In genomic region chr1:239725371-239725770, GRCh38 we compare ENCODE assay signal across 30 cellular contexts.
"Had no signal": no experiment of that assay in that cellular context is flagged by ENCODE, and none has a peak within 500 bp of the region (broad histone marks: within the 10 kb centered on the region; RNA-seq: fewer than 3 reads in every experiment).

No MANE protein-coding gene starts in this region.

- H3K27ac Mint-ChIP-seq: activated CD8-positive, alpha-beta T cell treated with anti-CD3 and anti-CD28 coated beads for 36 hours; activated T-helper 17 cell treated with anti-CD3 and anti-CD28 coated beads, Interleukin-2, amount 50 U/mL, for 72 hours; dendritic cell treated with granulocyte-macrophage colony-stimulating factor and Interleukin-4, amounts not matched to agents 40 ng/mL and 50 ng/mL, for 4 days; T-helper 17 cell; T-helper 2 cell treated with Interferon-gamma antibody and Interleukin-4, amounts not matched to agents 5 μg/mL and 100 μg/mL, for 36 hours; WTC11 had no signal

- H3K4me3 Mint-ChIP-seq: activated CD8-positive, alpha-beta T cell treated with anti-CD3 and anti-CD28 coated beads for 36 hours; activated naive CD8-positive, alpha-beta T cell; activated T-cell treated with anti-CD3 and anti-CD28 coated beads, Interleukin-2, amount 50 U/mL, for 4 hours; activated T-helper 17 cell treated with anti-CD3 and anti-CD28 coated beads, Interleukin-2, amount 50 U/mL, for 72 hours; central memory CD8-positive, alpha-beta T cell; dendritic cell treated with granulocyte-macrophage colony-stimulating factor and Interleukin-4, amounts not matched to agents 40 ng/mL and 50 ng/mL, for 4 days; T-helper 17 cell; T-helper 2 cell treated with Interferon-gamma antibody and Interleukin-4, amounts not matched to agents 5 μg/mL and 100 μg/mL, for 36 hours; WTC11 had no signal

- H3K4me3 ChIP-seq: coronary artery, esophagus squamous epithelium, gastroesophageal sphincter, heart right ventricle had no signal

- H3K9me3 Mint-ChIP-seq: activated T-helper 17 cell treated with anti-CD3 and anti-CD28 coated beads, Interleukin-2, amount 50 U/mL, for 72 hours; central memory CD8-positive, alpha-beta T cell; dendritic cell treated with granulocyte-macrophage colony-stimulating factor and Interleukin-4, amounts not matched to agents 40 ng/mL and 50 ng/mL, for 4 days; T-helper 2 cell treated with Interferon-gamma antibody and Interleukin-4, amounts not matched to agents 5 μg/mL and 100 μg/mL, for 36 hours; WTC11 had no signal

- H3K4me1 ChIP-seq: heart right ventricle had no signal

- H3K27me3 Mint-ChIP-seq: activated CD8-positive, alpha-beta T cell treated with anti-CD3 and anti-CD28 coated beads for 36 hours; activated naive CD8-positive, alpha-beta T cell; activated T-helper 17 cell treated with anti-CD3 and anti-CD28 coated beads, Interleukin-2, amount 50 U/mL, for 72 hours; central memory CD8-positive, alpha-beta T cell; dendritic cell treated with granulocyte-macrophage colony-stimulating factor and Interleukin-4, amounts not matched to agents 40 ng/mL and 50 ng/mL, for 4 days; T-helper 17 cell had no signal

- H3K36me3 Mint-ChIP-seq: WTC11 had no signal

- H3K36me3 ChIP-seq: brain microvascular endothelial cell, esophagus squamous epithelium, gastroesophageal sphincter, heart right ventricle had no signal

- ATAC-seq: activated CD8-positive, alpha-beta T cell treated with anti-CD3 and anti-CD28 coated beads for 36 hours; activated T-cell treated with anti-CD3 and anti-CD28 coated beads, Interleukin-2, amount 50 U/mL, for 4 hours; activated T-helper 17 cell treated with anti-CD3 and anti-CD28 coated beads, Interleukin-2, amount 50 U/mL, for 72 hours; gastroesophageal sphincter; heart right ventricle; T-helper 17 cell; WTC11 had no signal

- H3K27me3 ChIP-seq: brain microvascular endothelial cell, esophagus squamous epithelium, gastroesophageal sphincter, heart right ventricle had no signal

- H3K27ac ChIP-seq: brain microvascular endothelial cell, coronary artery, epithelial cell of prostate, esophagus squamous epithelium, heart right ventricle had no signal

- DNase-seq: activated CD4-positive, alpha-beta T cell treated with anti-CD3 and anti-CD28 coated beads for 1 hour; activated CD4-positive, alpha-beta T cell treated with anti-CD3 and anti-CD28 coated beads for 48 hours; activated CD4-positive, alpha-beta T cell treated with anti-CD3 and anti-CD28 coated beads, Interleukin-2, amount 50 U/mL, for 1 hour; activated CD4-positive, alpha-beta T cell treated with anti-CD3 and anti-CD28 coated beads, Interleukin-2, amount 50 U/mL, for 48 hours; activated CD8-positive, alpha-beta memory T cell treated with anti-CD3 and anti-CD28 coated beads for 24 hours; activated CD8-positive, alpha-beta T cell treated with anti-CD3 and anti-CD28 coated beads for 36 hours; activated effector memory CD4-positive, alpha-beta T cell treated with Interleukin-2 at 50 U/mL for 16 hours; activated gamma-delta T cell treated with Interleukin-2 at 50 U/mL for 16 hours; activated naive CD4-positive, alpha-beta T cell treated with anti-CD3 and anti-CD28 coated beads, Interleukin-2, amount 50 U/mL, for 16 hours; activated naive CD4-positive, alpha-beta T cell treated with Interleukin-2 at 50 U/mL for 16 hours; activated T-cell treated with anti-CD3 and anti-CD28 coated beads, Interleukin-2, amount 50 U/mL, for 4 hours; amniotic stem cell; anterior cingulate cortex; brain microvascular endothelial cell; effector CD8-positive, alpha-beta T cell; esophagus squamous epithelium; foreskin melanocyte; heart right ventricle; T-helper 1 cell; T-helper 17 cell; T1000 had no signal

- H3K9me3 ChIP-seq: esophagus squamous epithelium, gastroesophageal sphincter, heart right ventricle had no signal
